Comparison of ENCODE assay signal across 26 cellular contexts in the genomic region with DNA sequence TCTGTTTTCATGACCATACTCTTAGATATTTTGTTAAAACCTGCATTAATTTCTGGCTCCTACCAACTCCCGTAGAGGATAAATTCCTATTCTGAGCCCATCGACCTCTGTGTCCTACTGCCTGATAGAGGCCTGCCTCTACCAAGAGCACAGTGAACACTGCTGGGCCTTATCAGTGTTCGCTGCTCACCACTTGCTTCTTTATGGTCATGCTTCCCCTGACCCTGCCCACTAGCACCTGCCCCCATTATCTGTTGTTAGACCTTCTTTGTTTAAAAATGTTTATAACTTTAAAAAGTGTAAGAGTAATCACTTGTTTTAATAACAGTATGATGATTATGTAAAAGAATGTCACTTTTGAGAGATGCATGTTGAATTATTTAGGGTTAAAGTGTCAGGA. TPM values are rescaled to one million over a fixed set of nuclear protein-coding genes. Genes with fewer than 3 reads are reported as not detected.
A peak's percentile ranks its signal among the peaks of the same experiment; 100 is the strongest.
DNase-seq lines count a peak whose midpoint lies in the region; ATAC-seq lines count a peak whose summit lies in the region.
"Had no signal": no experiment of that assay in that cellular context is flagged by ENCODE, and none has a peak within 500 bp of the region (broad histone marks: within the 10 kb centered on the region; RNA-seq: fewer than 3 reads in every experiment).

No MANE protein-coding gene starts in this region.

- peak overlapping the region; percentile 24 for H3K27ac Mint-ChIP-seq in activated T-helper 1 cell treated with anti-CD3 and anti-CD28 coated beads, Interleukin-12 subunit alpha, Interleukin-12 subunit beta, Interleukin-2, Interleukin-4 antibody, amounts not matched to agents 30 ng/mL and 10 ng/mL and 1 ng/mL, durations not matched to agents 14 hours and 24 hours and 36 hours
- peak overlapping the region; percentile 65 to 94 (median 79) for H3K27ac Mint-ChIP-seq in naive B cell

- no peak overlapping the region for H3K4me3 ChIP-seq in BLaER1 treated with 17β-estradiol and CSF1 and Interleukin-3, amounts not matched to agents 10 nM and 100 nM
- H3K4me3 ChIP-seq in Karpas-422 (ENCODE audit: low read length) = 0 out of 2 replicates have a peak overlapping the region, but pooled peaks have one; percentile 92
- H3K4me3 ChIP-seq: MG63 had no signal

- H3K79me2 ChIP-seq in Karpas-422 (ENCODE audit: low read length) = peaks cover 99% of the 10 kb centered on the region

- H3K4me3 Mint-ChIP-seq in activated T-helper 1 cell treated with anti-CD3 and anti-CD28 coated beads, Interleukin-12 subunit alpha, Interleukin-12 subunit beta, Interleukin-2, Interleukin-4 antibody, amounts not matched to agents 30 ng/mL and 10 ng/mL and 1 ng/mL, durations not matched to agents 14 hours and 24 hours and 36 hours = no peak overlapping the region
- H3K4me3 Mint-ChIP-seq in naive B cell = peak overlapping the region in 5 of 8 donors; percentile 72 to 93 (median 75)

- peaks cover 16 to 82% (median 21%) of the 10 kb centered on the region in 10 experiments for H3K4me1 ChIP-seq in BLaER1 treated with 17β-estradiol and CSF1 and Interleukin-3, amounts not matched to agents 10 nM and 100 nM
- peaks cover 85% of the 10 kb centered on the region for H3K4me1 ChIP-seq in Karpas-422 (ENCODE audit: low read length)
- H3K4me1 ChIP-seq: BE2C had no signal

- peaks cover 0 to 27% (median 0%) of the 10 kb centered on the region in 11 experiments; a peak in 2 of 22 replicates for H3K36me3 ChIP-seq in BLaER1 treated with 17β-estradiol and CSF1 and Interleukin-3, amounts not matched to agents 10 nM and 100 nM
- H3K36me3 ChIP-seq in Karpas-422 (ENCODE audit: insufficient read depth, low read length) = no peaks in the 10 kb centered on the region; the same call in 1 of the 2 replicates
- H3K36me3 ChIP-seq: BE2C, MG63 had no signal

- H3K4me1 Mint-ChIP-seq in activated T-helper 1 cell treated with anti-CD3 and anti-CD28 coated beads, Interleukin-12 subunit alpha, Interleukin-12 subunit beta, Interleukin-2, Interleukin-4 antibody, amounts not matched to agents 30 ng/mL and 10 ng/mL and 1 ng/mL, durations not matched to agents 14 hours and 24 hours and 36 hours (ENCODE audit: low read depth) = peaks cover 89% of the 10 kb centered on the region
- H3K4me1 Mint-ChIP-seq in naive B cell = peaks cover 69 to 93% (median 85%) of the 10 kb centered on the region in 3 donors

- ATAC-seq in naive B cell (ENCODE audit: low read depth in 2 of 2) (no peak), GM21423 (IDR thresholded peaks at IDR 0.05; ENCODE audit: unreplicated experiment) (no peak)
- ATAC-seq: HCT116 had no signal

- peaks cover 47% of the 10 kb centered on the region for H3K36me3 Mint-ChIP-seq in activated T-helper 1 cell treated with anti-CD3 and anti-CD28 coated beads, Interleukin-12 subunit alpha, Interleukin-12 subunit beta, Interleukin-2, Interleukin-4 antibody, amounts not matched to agents 30 ng/mL and 10 ng/mL and 1 ng/mL, durations not matched to agents 14 hours and 24 hours and 36 hours (ENCODE audit: low read depth)
- peaks cover 9 to 25% of the 10 kb centered on the region in 2 donors for H3K36me3 Mint-ChIP-seq in naive B cell

- H3K9me3 ChIP-seq in BLaER1 treated with 17β-estradiol and CSF1 and Interleukin-3, amounts not matched to agents 10 nM and 100 nM (replicated peaks in 1 of 11) = no peaks in the 10 kb centered on the region
- no peaks in the 10 kb centered on the region for H3K9me3 ChIP-seq in Karpas-422 (ENCODE audit: low read length)
- H3K9me3 ChIP-seq: BE2C, MG63 had no signal

- no peak overlapping the region for H3K9ac ChIP-seq in BLaER1 treated with 17β-estradiol and CSF1 and Interleukin-3, amounts not matched to agents 10 nM and 100 nM
- no peak overlapping the region; the same call in 1 of the 2 replicates for H3K9ac ChIP-seq in Karpas-422 (ENCODE audit: low read length)

- no peaks in the 10 kb centered on the region for H3K9me3 Mint-ChIP-seq in activated T-helper 1 cell treated with anti-CD3 and anti-CD28 coated beads, Interleukin-12 subunit alpha, Interleukin-12 subunit beta, Interleukin-2, Interleukin-4 antibody, amounts not matched to agents 30 ng/mL and 10 ng/mL and 1 ng/mL, durations not matched to agents 14 hours and 24 hours and 36 hours
- peaks cover 0 to 5% (median 0%) of the 10 kb centered on the region in 7 donors for H3K9me3 Mint-ChIP-seq in naive B cell
- H3K9me3 Mint-ChIP-seq: CD4-positive, alpha-beta T cell had no signal

- no peaks in the 10 kb centered on the region for H3K27me3 ChIP-seq in BLaER1 treated with 17β-estradiol and CSF1 and Interleukin-3, amounts not matched to agents 10 nM and 100 nM
- no peaks in the 10 kb centered on the region for H3K27me3 ChIP-seq in Karpas-422 (ENCODE audit: low read length)
- H3K27me3 ChIP-seq: MG63 had no signal

- peak overlapping the region in 10 of 11 experiments; percentile 50 to 93 (median 68); a peak in 16 of 22 replicates for H3K4me2 ChIP-seq in BLaER1 treated with 17β-estradiol and CSF1 and Interleukin-3, amounts not matched to agents 10 nM and 100 nM
- peak overlapping the region; percentile 99 for H3K4me2 ChIP-seq in Karpas-422 (ENCODE audit: low read depth, low read length, poor library complexity, severe bottlenecking)

- no peak overlapping the region for H2AFZ ChIP-seq in Karpas-422 (ENCODE audit: low read length)

- H3K27me3 Mint-ChIP-seq in activated T-helper 1 cell treated with anti-CD3 and anti-CD28 coated beads, Interleukin-12 subunit alpha, Interleukin-12 subunit beta, Interleukin-2, Interleukin-4 antibody, amounts not matched to agents 30 ng/mL and 10 ng/mL and 1 ng/mL, durations not matched to agents 14 hours and 24 hours and 36 hours (ENCODE audit: insufficient read depth) = no peaks in the 10 kb centered on the region
- no peaks in the 10 kb centered on the region for H3K27me3 Mint-ChIP-seq in naive B cell
- H3K27me3 Mint-ChIP-seq: CD4-positive, alpha-beta T cell had no signal

- intact Hi-C loops in activated T-helper 1 cell treated with anti-CD3 and anti-CD28 coated beads, Interleukin-12 subunit alpha, Interleukin-12 subunit beta, Interleukin-2, Interleukin-4 antibody, amounts not matched to agents 30 ng/mL and 10 ng/mL and 1 ng/mL, durations not matched to agents 14 hours and 24 hours and 36 hours (cut with micrococcal nuclease) = no loop called here

- peaks cover 0 to 54% (median 0%) of the 10 kb centered on the region in 11 experiments; a peak in 3 of 22 replicates for H4K20me1 ChIP-seq in BLaER1 treated with 17β-estradiol and CSF1 and Interleukin-3, amounts not matched to agents 10 nM and 100 nM
- H4K20me1 ChIP-seq in Karpas-422 (ENCODE audit: insufficient read depth, low read depth, low read length) = no peaks in the 10 kb centered on the region

- peak overlapping the region in 2 of 11 experiments; percentile 2 to 16; a peak in 3 of 22 replicates for H3K27ac ChIP-seq in BLaER1 treated with 17β-estradiol and CSF1 and Interleukin-3, amounts not matched to agents 10 nM and 100 nM
- H3K27ac ChIP-seq in Karpas-422 (ENCODE audit: low read length) = peak overlapping the region; percentile 83

- DNase-seq in Karpas-422 (no peak), naive B cell (no peak), mucosa of gallbladder (ENCODE audit: low spot score) (no peak), HPDE6-E6E7 (ENCODE audit: extremely low spot score) (no peak)
- DNase-seq in activated T-helper 1 cell treated with anti-CD3 and anti-CD28 coated beads, Interleukin-12 subunit alpha, Interleukin-12 subunit beta, Interleukin-2, Interleukin-4 antibody, amounts not matched to agents 30 ng/mL and 10 ng/mL and 1 ng/mL, durations not matched to agents 14 hours and 24 hours and 36 hours (ENCODE audit: low spot score) = no peak
- no peak for DNase-seq in stimulated activated CD4-positive, alpha-beta T cell treated with anti-CD3 and anti-CD28 coated beads, Interleukin-12 subunit alpha, Interleukin-12 subunit beta, amount 100 ng/mL, for 4 hours
- DNase-seq: BE2C; CD4-positive, alpha-beta T cell; COR-L47; DND-41; MG63; NCI-H1048; NCI-H1436; NCI-H187 treated with DMSO at 0.1 percent for 48 hours; NCI-H226; NCI-H510A treated with DMSO at 0.1 percent for 48 hours; NCI-H748 treated with DMSO at 0.1 percent for 48 hours had no signal

- no peaks in the 10 kb centered on the region for H3K9me2 ChIP-seq in Karpas-422 (replicated peaks; ENCODE audit: insufficient read depth, low read length)

RNA-seq across cellular contexts. Expression of gene DAPP1, which starts 6.1 kb away (rescaled TPM):
- total RNA-seq in Karpas-422 (2014; rRNA removed; shearing (Covaris generic); ENCODE audit: low replicate concordance) = 49.1 and 102 TPM in 2 replicates
- total RNA-seq in activated T-helper 1 cell treated with anti-CD3 and anti-CD28 coated beads, Interleukin-12 subunit alpha, Interleukin-12 subunit beta, Interleukin-2, Interleukin-4 antibody, amounts not matched to agents 30 ng/mL and 10 ng/mL and 1 ng/mL, durations not matched to agents 14 hours and 24 hours and 36 hours = 38.8 and 40.2 TPM in 2 replicates
- 100 to 1,000 TPM; 114 to 255 (median 199) TPM for polyA plus RNA-seq in naive B cell (ENCODE audit: low read depth in 6 of 6)
- total RNA-seq in mucosa of gallbladder = 23.3 TPM
- total RNA-seq: A172, G401, H1, LHCN-M2, SK-MEL-5 had no signal
- polyA plus RNA-seq: AG04450, H1 had no signal
